ENCODE assay signal across 9 cellular contexts in genomic region chr1:168224991-168225390, GRCh38. TPM values are rescaled to one million over a fixed set of nuclear protein-coding genes. Genes with fewer than 3 reads are reported as not detected.
DNase-seq lines count a peak whose midpoint lies in the region; ATAC-seq and TF ChIP-seq lines count a peak whose summit lies in the region.
"Had no signal": no experiment of that assay in that cellular context is flagged by ENCODE, and none has a peak within 500 bp of the region (broad histone marks: within the 10 kb centered on the region; RNA-seq: fewer than 3 reads in every experiment).

No MANE protein-coding gene starts in this region.

- peak overlapping the region; percentile 94 for H3K9ac ChIP-seq in SK-N-MC (ENCODE audit: insufficient read length)
- H3K9ac ChIP-seq in smooth muscle cell (ENCODE audit: low read depth) = no peak overlapping the region

- H3K4me3 Mint-ChIP-seq in activated T-cell treated with anti-CD3 and anti-CD28 coated beads, Interleukin-2, amount 50 U/mL, for 24 hours = peak overlapping the region; percentile 87

- no peak for ATAC-seq in GM21717 (IDR thresholded peaks at IDR 0.05; ENCODE audit: unreplicated experiment)

- H4K20me1 ChIP-seq in smooth muscle cell (ENCODE audit: low read depth) = peaks cover 28% of the 10 kb centered on the region

- WGBS in smooth muscle cell (ENCODE audit: low lambda C conversion rate) = 95% methylated on average over 3 of the region's 3 CpGs

- H3K9me3 Mint-ChIP-seq in activated T-cell treated with anti-CD3 and anti-CD28 coated beads, Interleukin-2, amount 50 U/mL, for 24 hours = no peaks in the 10 kb centered on the region

- peaks cover 49% of the 10 kb centered on the region for H3K4me1 Mint-ChIP-seq in activated T-cell treated with anti-CD3 and anti-CD28 coated beads, Interleukin-2, amount 50 U/mL, for 24 hours (ENCODE audit: low read depth)

- H3K27ac ChIP-seq in SK-N-MC = peak overlapping the region; percentile 89; the same call in 1 of the 2 replicates
- H3K27ac ChIP-seq in smooth muscle cell (ENCODE audit: low read depth) = no peak overlapping the region

- H3K4me3 ChIP-seq in SK-N-MC (peak overlapping the region; percentile 80), smooth muscle cell (peak overlapping the region; percentile 95)

- peaks cover 11% of the 10 kb centered on the region for H3K27me3 Mint-ChIP-seq in activated T-cell treated with anti-CD3 and anti-CD28 coated beads, Interleukin-2, amount 50 U/mL, for 24 hours

- no peaks in the 10 kb centered on the region for H3F3A ChIP-seq in smooth muscle cell (ENCODE audit: low read depth)

- no peak for DNase-seq in activated T-cell treated with anti-CD3 and anti-CD28 coated beads, Interleukin-2, amount 50 U/mL, for 24 hours
- no peak for DNase-seq in activated T-cell treated with anti-CD3 and anti-CD28 coated beads, Interleukin-2, amount 50 U/mL, for 1 hour
- no peak for DNase-seq in SK-N-MC (ENCODE audit: low read depth, low spot score)
- DNase-seq in glomerular visceral epithelial cell (ENCODE audit: extremely low spot score) = peak; percentile 18
- no peak for DNase-seq in smooth muscle cell (lab: John Stamatoyannopoulos, UW; ENCODE audit: unreplicated experiment)
- DNase-seq in cerebellum (ENCODE audit: low spot score) = no peak
- DNase-seq in posterior cingulate gyrus = no peak
- DNase-seq: testis had no signal

- peaks cover 33% of the 10 kb centered on the region for H3K36me3 Mint-ChIP-seq in activated T-cell treated with anti-CD3 and anti-CD28 coated beads, Interleukin-2, amount 50 U/mL, for 24 hours (ENCODE audit: low read depth)

- H3K4me2 ChIP-seq in smooth muscle cell = peak overlapping the region; percentile 94

- H3K79me2 ChIP-seq in smooth muscle cell (ENCODE audit: low read depth) = peaks cover 42% of the 10 kb centered on the region

- H3K27me3 ChIP-seq in smooth muscle cell (ENCODE audit: low read depth) = no peaks in the 10 kb centered on the region
- H3K27me3 ChIP-seq: testis had no signal

- H3K36me3 ChIP-seq in SK-N-MC (ENCODE audit: insufficient read depth, low read length) = peaks cover 7% of the 10 kb centered on the region; the same call in 1 of the 2 replicates
- no peaks in the 10 kb centered on the region for H3K36me3 ChIP-seq in smooth muscle cell (ENCODE audit: low read depth)

- no peak for TF ChIP-seq CTCF in smooth muscle cell (IDR thresholded peaks at IDR 0.05; ENCODE audit: borderline replicate concordance, insufficient read depth, poor library complexity, severe bottlenecking)

- H3K9me3 ChIP-seq in SK-N-MC (ENCODE audit: low read depth, low read length) (no peaks in the 10 kb centered on the region), smooth muscle cell (replicated peaks; ENCODE audit: low read depth) (no peaks in the 10 kb centered on the region)
- H3K9me3 ChIP-seq: testis had no signal

- peak overlapping the region; percentile 91 for H3K27ac Mint-ChIP-seq in activated T-cell treated with anti-CD3 and anti-CD28 coated beads, Interleukin-2, amount 50 U/mL, for 24 hours

- H2AFZ ChIP-seq in smooth muscle cell (ENCODE audit: low read depth) = peak overlapping the region; percentile 98

- peaks cover 9% of the 10 kb centered on the region for H3K4me1 ChIP-seq in smooth muscle cell (ENCODE audit: low read depth)

- intact Hi-C loops in posterior cingulate gyrus (cut with DNase I) = loop anchor here (5.0 kb wide), 1 partner anchor 48 kb away; the partner anchor contains the start of gene TIPRL

RNA-seq across cellular contexts. Expression of gene SFT2D2, which starts 0.8 kb away (rescaled TPM):
- total RNA-seq in smooth muscle cell = 25.7 and 26.2 TPM in 2 replicates
- 12.7 and 19.9 TPM in 2 replicates for polyA plus RNA-seq in smooth muscle cell
- 31.9 TPM for total RNA-seq in cerebellum

RNA-seq across cellular contexts. Expression of gene TIPRL, which starts 46.2 kb away (rescaled TPM):
- total RNA-seq in smooth muscle cell (33.4 and 45.9 TPM in 2 replicates), cerebellum (46.5 TPM)
- polyA plus RNA-seq in smooth muscle cell = 31.0 and 38.9 TPM in 2 replicates

RNA-seq across cellular contexts. Expression of gene TBX19, which starts 55.7 kb away (rescaled TPM):
- total RNA-seq in smooth muscle cell (0.72 and 3.9 TPM in 2 replicates), cerebellum (1.00 TPM)
- 0.40 and 0.47 TPM in 2 replicates for polyA plus RNA-seq in smooth muscle cell
